In the genomic region with DNA sequence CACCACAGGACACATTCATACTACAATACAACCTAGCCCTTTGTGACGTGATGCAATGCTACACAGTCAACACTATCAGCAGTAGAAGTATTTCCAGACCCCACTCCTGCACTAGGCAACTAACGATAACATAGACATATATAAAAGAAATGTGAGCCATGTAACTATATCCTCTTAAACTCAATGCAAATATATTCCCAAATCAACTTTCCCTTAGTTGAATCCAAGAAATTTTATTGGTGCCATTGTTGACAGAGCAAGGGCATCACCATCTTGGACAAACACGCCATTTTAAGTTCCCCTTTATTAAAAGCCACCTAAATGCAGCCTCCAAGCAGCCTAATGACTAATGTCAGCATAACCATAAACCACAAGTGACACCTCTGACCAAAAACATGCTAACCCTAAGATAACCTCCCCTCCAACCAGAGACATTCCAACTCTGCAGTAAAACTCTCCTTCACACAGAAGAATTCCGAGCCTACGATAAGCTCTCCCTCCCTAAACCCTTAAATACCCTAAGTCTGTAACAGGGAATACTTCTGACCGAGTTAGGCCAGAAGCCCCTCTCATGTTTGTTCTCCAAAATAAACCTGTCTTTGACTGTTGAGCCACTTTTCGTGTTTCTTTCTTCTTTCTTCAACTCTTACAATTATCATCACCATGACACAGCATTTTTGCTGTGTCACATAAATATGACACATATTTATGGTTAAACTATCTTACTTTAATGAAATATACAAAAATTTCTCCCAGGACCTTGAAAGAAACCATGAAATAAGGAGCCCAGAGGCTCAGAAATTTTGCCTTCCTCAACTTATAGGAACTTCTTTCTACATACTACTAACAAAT, we compare ENCODE assay signal across 1 cellular context.
TF ChIP-seq lines count a peak whose summit lies in the region.

No MANE protein-coding gene starts in this region.

TF ChIP-seq in HCT116, 20 proteins besides CTCF, POLR2A, EP300 and RAD21:
- TF ChIP-seq, protein P1, sequence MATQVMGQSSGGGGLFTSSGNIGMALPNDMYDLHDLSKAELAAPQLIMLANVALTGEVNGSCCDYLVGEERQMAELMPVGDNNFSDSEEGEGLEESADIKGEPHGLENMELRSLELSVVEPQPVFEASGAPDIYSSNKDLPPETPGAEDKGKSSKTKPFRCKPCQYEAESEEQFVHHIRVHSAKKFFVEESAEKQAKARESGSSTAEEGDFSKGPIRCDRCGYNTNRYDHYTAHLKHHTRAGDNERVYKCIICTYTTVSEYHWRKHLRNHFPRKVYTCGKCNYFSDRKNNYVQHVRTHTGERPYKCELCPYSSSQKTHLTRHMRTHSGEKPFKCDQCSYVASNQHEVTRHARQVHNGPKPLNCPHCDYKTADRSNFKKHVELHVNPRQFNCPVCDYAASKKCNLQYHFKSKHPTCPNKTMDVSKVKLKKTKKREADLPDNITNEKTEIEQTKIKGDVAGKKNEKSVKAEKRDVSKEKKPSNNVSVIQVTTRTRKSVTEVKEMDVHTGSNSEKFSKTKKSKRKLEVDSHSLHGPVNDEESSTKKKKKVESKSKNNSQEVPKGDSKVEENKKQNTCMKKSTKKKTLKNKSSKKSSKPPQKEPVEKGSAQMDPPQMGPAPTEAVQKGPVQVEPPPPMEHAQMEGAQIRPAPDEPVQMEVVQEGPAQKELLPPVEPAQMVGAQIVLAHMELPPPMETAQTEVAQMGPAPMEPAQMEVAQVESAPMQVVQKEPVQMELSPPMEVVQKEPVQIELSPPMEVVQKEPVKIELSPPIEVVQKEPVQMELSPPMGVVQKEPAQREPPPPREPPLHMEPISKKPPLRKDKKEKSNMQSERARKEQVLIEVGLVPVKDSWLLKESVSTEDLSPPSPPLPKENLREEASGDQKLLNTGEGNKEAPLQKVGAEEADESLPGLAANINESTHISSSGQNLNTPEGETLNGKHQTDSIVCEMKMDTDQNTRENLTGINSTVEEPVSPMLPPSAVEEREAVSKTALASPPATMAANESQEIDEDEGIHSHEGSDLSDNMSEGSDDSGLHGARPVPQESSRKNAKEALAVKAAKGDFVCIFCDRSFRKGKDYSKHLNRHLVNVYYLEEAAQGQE (IDR thresholded peaks at IDR 0.05; ENCODE audit: low read depth): no peak
- TF ChIP-seq ELF1 (IDR thresholded peaks at IDR 0.05; ENCODE audit: borderline replicate concordance, low read depth) (no peak), CBX3 (IDR thresholded peaks at IDR 0.05; ENCODE audit: low read depth) (no peak), ZNF274 (IDR thresholded peaks at IDR 0.05; ENCODE audit: low read depth, low read length) (no peak), ZBTB33 (IDR thresholded peaks at IDR 0.05; ENCODE audit: extremely low read depth, insufficient replicate concordance, low read length) (no peak), TCF7L2 (IDR thresholded peaks at IDR 0.05; ENCODE audit: borderline replicate concordance, extremely low read depth, insufficient read depth, insufficient read length) (no peak), EZH2phosphoT487 (IDR thresholded peaks at IDR 0.05; ENCODE audit: borderline replicate concordance) (no peak), ZFX (IDR thresholded peaks at IDR 0.05) (no peak), EZH2 (IDR thresholded peaks at IDR 0.05) (no peak), ATF3 (IDR thresholded peaks at IDR 0.05) (no peak)
